ENCODE assay signal across 8 cellular contexts in genomic region chr10:124092270-124093075, GRCh38. TPM values are rescaled to one million over a fixed set of nuclear protein-coding genes. Genes with fewer than 3 reads are reported as not detected.
DNase-seq lines count a peak whose midpoint lies in the region; ATAC-seq, FAIRE-seq and TF ChIP-seq lines count a peak whose summit lies in the region.

No MANE protein-coding gene starts in this region.

- in situ Hi-C loops in GM12878 (cut with MboI) = no loop called here

- CTCF ChIA-PET in activated CD8-positive, alpha-beta memory T cell treated with anti-CD3 and anti-CD28 coated beads, Interleukin-2, amount 10 ng/mL, durations not matched to agents 7 days and 5 days (lab: Charles Lee) = interaction anchor here (1.6 kb wide), 1 partner anchor 96 kb away, joined by 4 read pairs; no protein-coding TSS in a partner anchor
- CTCF ChIA-PET in GM12878 (lab: Yijun Ruan, JAX) = no interaction called here

- no TSS peak for BruUV-seq in GM12878 (replicated peaks; lab: Mats Ljungman, UMichigan)

- H3K79me2 ChIP-seq in GM12878 (ENCODE audit: control insufficient read depth, insufficient read depth, low read length) = no peaks in the 10 kb centered on the region

- H3K36me3 ChIP-seq in GM12878 (ENCODE audit: control insufficient read depth in 2 of 2, insufficient read depth in 2 of 2, low read length in 1 of 2) = no peaks in the 10 kb centered on the region
- H3K36me3 ChIP-seq in iPS-20b (ENCODE audit: insufficient read depth, low read depth, low read length) = no peaks in the 10 kb centered on the region
- H3K36me3 ChIP-seq in skeletal muscle tissue (ENCODE audit: control insufficient read depth in 3 of 3, insufficient read depth in 3 of 3, low read length in 3 of 3) = no peaks in the 10 kb centered on the region

- peak overlapping the region; percentile 72 for H3K4me2 ChIP-seq in GM12878 (ENCODE audit: control insufficient read depth, insufficient read depth)

- H3K4me1 Mint-ChIP-seq in activated CD8-positive, alpha-beta memory T cell treated with anti-CD3 and anti-CD28 coated beads, Interleukin-2, amount 10 ng/mL, durations not matched to agents 7 days and 5 days = no peaks in the 10 kb centered on the region

- no peak for FAIRE-seq in GM12878 (lab: Jason Lieb, UNC)

- H3K4me3 ChIP-seq in GM12878 = peak overlapping the region; percentile 36; the same call in 1 of the 2 replicates
- peak overlapping the region; percentile 77 for H3K4me3 ChIP-seq in iPS-20b (ENCODE audit: low read length)
- peak overlapping the region; percentile 66 to 78 (median 77) for H3K4me3 ChIP-seq in skeletal muscle tissue (ENCODE audit: low read length in 3 of 3)

- POLR2A ChIA-PET in GM12878 (lab: Charles Lee) = no interaction called here

- TF ChIP-seq EP300 in GM12878 (IDR thresholded peaks at IDR 0.05; ENCODE audit: borderline replicate concordance in 1 of 2, control insufficient read depth in 1 of 2, low read depth in 2 of 2, low read length in 2 of 2) = no peak

- TF ChIP-seq POLR2A in GM12878 (IDR thresholded peaks at IDR 0.05; ENCODE audit: low read depth, low read length) = no peak

- no peaks in the 10 kb centered on the region for H3K36me3 Mint-ChIP-seq in activated CD8-positive, alpha-beta memory T cell treated with anti-CD3 and anti-CD28 coated beads, Interleukin-2, amount 10 ng/mL, durations not matched to agents 7 days and 5 days

- H3K27me3 Mint-ChIP-seq in activated CD8-positive, alpha-beta memory T cell treated with anti-CD3 and anti-CD28 coated beads, Interleukin-2, amount 10 ng/mL, durations not matched to agents 7 days and 5 days = peaks cover 71% of the 10 kb centered on the region

- WGBS in GM12878 (ENCODE audit: insufficient coverage, insufficient replicate concordance, low lambda C conversion rate, missing lambda C conversion rate) = 3% methylated on average over 48 of the region's 93 CpGs

- H3K9me3 Mint-ChIP-seq in activated CD8-positive, alpha-beta memory T cell treated with anti-CD3 and anti-CD28 coated beads, Interleukin-2, amount 10 ng/mL, durations not matched to agents 7 days and 5 days (ENCODE audit: low read depth) = no peaks in the 10 kb centered on the region

- peak in 1 of 3 experiments; percentile 12; a peak in 1 of 6 replicates for TF ChIP-seq CTCF in GM12878 (IDR thresholded peaks at IDR 0.05 in 2 of 3, conservative IDR thresholded peaks at IDR 0.05 in 1 of 3; ENCODE audit: control insufficient read depth in 2 of 3, extremely low read depth in 1 of 3, insufficient read depth in 1 of 3, low read depth in 3 of 3, low read length in 3 of 3)

- RAD21 ChIA-PET in GM12878 (lab: Charles Lee; ENCODE audit: unreplicated experiment) = no interaction called here

- DNase-seq in activated CD8-positive, alpha-beta memory T cell treated with anti-CD3 and anti-CD28 coated beads, Interleukin-2, amount 50 U/mL, for 48 hours = peak; percentile 62
- no peak for DNase-seq in activated CD8-positive, alpha-beta memory T cell treated with anti-CD3 and anti-CD28 coated beads, Interleukin-2, amount 10 ng/mL, durations not matched to agents 7 days and 5 days
- DNase-seq in M059J (ENCODE audit: low read depth) (peak; percentile 47), GM12878 (ENCODE audit: low read depth, low spot score) (no peak), A172 (ENCODE audit: low spot score) (no peak), GM19240 (ENCODE audit: insufficient read length, low spot score) (no peak)

- no peak overlapping the region for H3K27ac Mint-ChIP-seq in activated CD8-positive, alpha-beta memory T cell treated with anti-CD3 and anti-CD28 coated beads, Interleukin-2, amount 10 ng/mL, durations not matched to agents 7 days and 5 days

- intact Hi-C loops in GM12878 (cut with micrococcal nuclease; ENCODE audit: unreplicated experiment) = no loop called here

- TF ChIP-seq RAD21 in GM12878 (IDR thresholded peaks at IDR 0.05; ENCODE audit: insufficient read depth, low read depth, low read length) = no peak

- H3K27me3 ChIP-seq in GM12878 (replicated peaks in 1 of 2; ENCODE audit: control insufficient read depth in 2 of 2, insufficient read depth in 2 of 2, low read length in 1 of 2) (peaks cover 19 to 31% of the 10 kb centered on the region in 2 experiments), iPS-20b (ENCODE audit: insufficient read depth, low read length) (peaks cover 68% of the 10 kb centered on the region), skeletal muscle tissue (ENCODE audit: control insufficient read depth in 3 of 3, insufficient read depth in 3 of 3, low read length in 3 of 3) (no peaks in the 10 kb centered on the region)

- no peaks in the 10 kb centered on the region; the same call in 1 of the 2 replicates for H4K20me1 ChIP-seq in GM12878 (ENCODE audit: control insufficient read depth, insufficient read depth)

- peak overlapping the region; percentile 6; the same call in 1 of the 2 replicates for H2AFZ ChIP-seq in GM12878 (ENCODE audit: control insufficient read depth, low read depth, low read length)

- H3K4me1 ChIP-seq in GM12878 (ENCODE audit: control insufficient read depth, insufficient read depth, low read length) (no peaks in the 10 kb centered on the region; the same call in 1 of the 2 replicates), iPS-20b (ENCODE audit: insufficient read depth, low read length) (0 out of 2 replicates have a peak, but pooled peaks cover under 1% of the 10 kb centered on the region), skeletal muscle tissue (ENCODE audit: control insufficient read depth in 3 of 3, insufficient read depth in 3 of 3, low read length in 3 of 3) (peaks cover 44 to 65% (median 56%) of the 10 kb centered on the region in 3 donors)

- H3K4me3 Mint-ChIP-seq in activated CD8-positive, alpha-beta memory T cell treated with anti-CD3 and anti-CD28 coated beads, Interleukin-2, amount 10 ng/mL, durations not matched to agents 7 days and 5 days = no peak overlapping the region

- H3K27ac ChIP-seq in GM12878 (ENCODE audit: control insufficient read depth, insufficient read depth) (no peak overlapping the region), iPS-20b (ENCODE audit: low read length) (no peak overlapping the region), skeletal muscle tissue (ENCODE audit: low read depth, low read length) (peak overlapping the region; percentile 74)

- no peak for ATAC-seq in activated CD8-positive, alpha-beta memory T cell treated with anti-CD3 and anti-CD28 coated beads, Interleukin-2, amount 10 ng/mL, durations not matched to agents 7 days and 5 days
- peak; percentile 64 for ATAC-seq in GM12878

- no peak overlapping the region; the same call in 1 of the 2 replicates for H3K9ac ChIP-seq in GM12878 (ENCODE audit: control insufficient read depth, insufficient read depth, low read length)
- H3K9ac ChIP-seq in iPS-20b (ENCODE audit: low read depth, low read length) = peak overlapping the region; percentile 56; the same call in 1 of the 2 replicates
- peak overlapping the region; percentile 61 to 82 (median 82) for H3K9ac ChIP-seq in skeletal muscle tissue (ENCODE audit: low read depth in 1 of 3, low read length in 3 of 3)

- H3K9me3 ChIP-seq in GM12878 (replicated peaks; ENCODE audit: control insufficient read depth, insufficient read depth, low read length) (peaks cover 3% of the 10 kb centered on the region; the same call in 2 of the 3 replicates), iPS-20b (ENCODE audit: insufficient read depth, low read depth, low read length) (no peaks in the 10 kb centered on the region), skeletal muscle tissue (ENCODE audit: control insufficient read depth in 3 of 3, low read length in 3 of 3) (peaks cover 0 to 2% (median 0%) of the 10 kb centered on the region in 3 donors)

- SMC1A ChIA-PET in GM12878 (lab: Charles Lee; ENCODE audit: uncharacterized antibody, unreplicated experiment) = no interaction called here

TF ChIP-seq in GM12878, 131 proteins besides CTCF, POLR2A, EP300 and RAD21 (continues in another document):
- TF ChIP-seq ZBED1 (IDR thresholded peaks at IDR 0.05; ENCODE audit: borderline replicate concordance) (no peak), NR2F1 (conservative IDR thresholded peaks at IDR 0.05) (no peak; the same call in 1 of the 2 replicates), RB1 (IDR thresholded peaks at IDR 0.05; ENCODE audit: borderline replicate concordance) (peak; percentile 32; the same call in 1 of the 2 replicates), ZSCAN29 (IDR thresholded peaks at IDR 0.05) (no peak), MLLT1 (IDR thresholded peaks at IDR 0.05) (no peak)

RNA-seq across cellular contexts. Expression of gene CHST15, which starts 0.9 kb away (rescaled TPM):
- under 1 TPM in 1 of 2 experiments, not detected in 1; 0.09 TPM for total RNA-seq in activated CD8-positive, alpha-beta memory T cell treated with anti-CD3 and anti-CD28 coated beads, Interleukin-2, amount 10 ng/mL, durations not matched to agents 7 days and 5 days
- total RNA-seq in M059J (2014; rRNA removed; shearing (Covaris generic)) = 15.2 and 15.6 TPM in 2 replicates
- 1.5 and 2.0 TPM in 2 replicates for total RNA-seq in GM12878 (2013; cell fraction: nucleolus; rRNA removed)
- total RNA-seq in GM12878 (2014; rRNA removed) = under 0.01 and 0.17 TPM in 2 replicates
- total RNA-seq in GM12878 (2014; rRNA removed; fragmentation: Illumina TruSeq; extraction: Trizol) = 0.04 TPM in 1 of 2 replicates, not detected in the other
- total RNA-seq in GM12878 (2021) = 0.32 and 0.51 TPM in 2 replicates
- 0.46 TPM for polyA plus RNA-seq in GM12878 (2011; ENCODE audit: low read depth)
- 0.42 and 0.53 TPM in 2 replicates for polyA plus RNA-seq in GM12878 (2011; rRNA removed)
- 0.48 and 0.57 TPM in 2 replicates for polyA plus RNA-seq in GM12878 (2011; cell fraction: cytosol; rRNA removed)
- 1.2 and 2.5 TPM in 2 replicates for polyA plus RNA-seq in GM12878 (2011; cell fraction: nucleus; rRNA removed)
- 0.32 and 0.46 TPM in 2 replicates for polyA plus RNA-seq in GM12878 (2012)
- 0.03 and 0.06 TPM in 2 replicates for polyA plus RNA-seq in GM12878 (2014; fragmentation: Illumina TruSeq; extraction: Trizol)
- polyA plus RNA-seq in GM12878 (2014; fragmentation: Nextera tagmentation; extraction: Ambion mirVana) = under 1 TPM in 1 of 2 experiments, not detected in 1; 0.02 TPM
- 0.05 TPM in 2 replicates for polyA plus RNA-seq in GM12878 (2014; rRNA removed)
- under 1 TPM; 0.05 TPM for polyA plus RNA-seq in GM12878 (2016; fragmentation: Nextera tagmentation; extraction: Ambion mirVana)
- polyA minus RNA-seq in GM12878 (2011; rRNA and poly(A)+ RNA removed) = 0.72 and 0.80 TPM in 2 replicates
- polyA minus RNA-seq in GM12878 (2011; cell fraction: cytosol; rRNA and poly(A)+ RNA removed) = 0.40 and 0.73 TPM in 2 replicates
- 0.57 and 1.3 TPM in 2 replicates for polyA minus RNA-seq in GM12878 (2011; cell fraction: nucleus; rRNA and poly(A)+ RNA removed)
- total RNA-seq in skeletal muscle tissue = 19.3 TPM
- total RNA-seq in A172 (2014; rRNA removed; shearing (Covaris generic)) = 2.4 and 2.5 TPM in 2 replicates

Comparison
In these comparisons a context has a peak if more than half of its experiments do, and no peak if none do; other contexts are left out.
1. DNase-seq: peak in activated CD8-positive, alpha-beta memory T cell treated with anti-CD3 and anti-CD28 coated beads, Interleukin-2, amount 50 U/mL, for 48 hours (single experiment) and M059J (single experiment); none in activated CD8-positive, alpha-beta memory T cell treated with anti-CD3 and anti-CD28 coated beads, Interleukin-2, amount 10 ng/mL, durations not matched to agents 7 days and 5 days (single experiment), GM12878 (single experiment), A172 (single experiment) and GM19240 (single experiment).
2. Peak in every context shown above with its lines, with median percentiles within 50 percentile points of each other: H3K4me3 ChIP-seq.